In genomic region chr13:94419304-94419943, GRCh38 we compare ENCODE assay signal across 8 cellular contexts.
DNase-seq lines count a peak whose midpoint lies in the region; ATAC-seq lines count a peak whose summit lies in the region.

No MANE protein-coding gene starts in this region.

- POLR2A ChIA-PET in activated CD4-positive, alpha-beta memory T cell treated with anti-CD3 and anti-CD28 coated beads for 36 hours (lab: Charles Lee) = no interaction called here
- POLR2A ChIA-PET in activated CD4-positive, alpha-beta memory T cell treated with anti-CD3 and anti-CD28 coated beads, Interleukin-2, amount 10 ng/mL, durations not matched to agents 7 days and 5 days (lab: Charles Lee) = no interaction called here

- peaks cover 19% of the 10 kb centered on the region for H3K36me3 Mint-ChIP-seq in activated CD4-positive, alpha-beta memory T cell treated with anti-CD3 and anti-CD28 coated beads for 36 hours
- H3K36me3 Mint-ChIP-seq in activated CD4-positive, alpha-beta memory T cell treated with anti-CD3 and anti-CD28 coated beads, Interleukin-2, amount 10 ng/mL, durations not matched to agents 7 days and 5 days (ENCODE audit: low read depth) = peaks cover 3% of the 10 kb centered on the region
- peaks cover 18% of the 10 kb centered on the region for H3K36me3 Mint-ChIP-seq in activated naive CD8-positive, alpha-beta T cell
- H3K36me3 Mint-ChIP-seq in stimulated activated effector memory CD8-positive, alpha-beta T cell treated with anti-CD3 and anti-CD28 coated beads, Interleukin-12 subunit alpha, Interleukin-12 subunit beta, amount 100 ng/mL, for 72 hours = peaks cover 6% of the 10 kb centered on the region
- H3K36me3 Mint-ChIP-seq in immature natural killer cell = no peaks in the 10 kb centered on the region

- peak; percentile 63 for ATAC-seq in HG03565 (IDR thresholded peaks at IDR 0.05; ENCODE audit: unreplicated experiment)
- ATAC-seq in stimulated activated effector memory CD8-positive, alpha-beta T cell treated with anti-CD3 and anti-CD28 coated beads, Interleukin-12 subunit alpha, Interleukin-12 subunit beta, amount 100 ng/mL, for 72 hours = peak; percentile 98

- CTCF ChIA-PET in activated CD4-positive, alpha-beta memory T cell treated with anti-CD3 and anti-CD28 coated beads for 36 hours (lab: Charles Lee) = no interaction called here
- CTCF ChIA-PET in activated CD4-positive, alpha-beta memory T cell treated with anti-CD3 and anti-CD28 coated beads, Interleukin-2, amount 10 ng/mL, durations not matched to agents 7 days and 5 days (lab: Charles Lee) = no interaction called here

- H3K27me3 Mint-ChIP-seq in activated CD4-positive, alpha-beta memory T cell treated with anti-CD3 and anti-CD28 coated beads for 36 hours = peaks cover 15% of the 10 kb centered on the region
- peaks cover 5% of the 10 kb centered on the region for H3K27me3 Mint-ChIP-seq in activated CD4-positive, alpha-beta memory T cell treated with anti-CD3 and anti-CD28 coated beads, Interleukin-2, amount 10 ng/mL, durations not matched to agents 7 days and 5 days
- no peaks in the 10 kb centered on the region for H3K27me3 Mint-ChIP-seq in activated naive CD8-positive, alpha-beta T cell
- H3K27me3 Mint-ChIP-seq in immature natural killer cell (ENCODE audit: low read depth in 3 of 3) = peaks cover 2 to 6% (median 4%) of the 10 kb centered on the region in 3 donors

- peaks cover 27% of the 10 kb centered on the region for H3K4me1 Mint-ChIP-seq in activated CD4-positive, alpha-beta memory T cell treated with anti-CD3 and anti-CD28 coated beads for 36 hours (ENCODE audit: low read depth)
- H3K4me1 Mint-ChIP-seq in activated CD4-positive, alpha-beta memory T cell treated with anti-CD3 and anti-CD28 coated beads, Interleukin-2, amount 10 ng/mL, durations not matched to agents 7 days and 5 days = peaks cover 11% of the 10 kb centered on the region
- peaks cover 45% of the 10 kb centered on the region for H3K4me1 Mint-ChIP-seq in activated naive CD8-positive, alpha-beta T cell (ENCODE audit: low read depth)
- peaks cover 23% of the 10 kb centered on the region for H3K4me1 Mint-ChIP-seq in stimulated activated effector memory CD8-positive, alpha-beta T cell treated with anti-CD3 and anti-CD28 coated beads, Interleukin-12 subunit alpha, Interleukin-12 subunit beta, amount 100 ng/mL, for 72 hours
- peaks cover 7 to 13% of the 10 kb centered on the region in 2 donors for H3K4me1 Mint-ChIP-seq in immature natural killer cell

- peaks cover 30% of the 10 kb centered on the region for H3K9me3 Mint-ChIP-seq in activated CD4-positive, alpha-beta memory T cell treated with anti-CD3 and anti-CD28 coated beads for 36 hours
- peaks cover 9% of the 10 kb centered on the region for H3K9me3 Mint-ChIP-seq in activated CD4-positive, alpha-beta memory T cell treated with anti-CD3 and anti-CD28 coated beads, Interleukin-2, amount 10 ng/mL, durations not matched to agents 7 days and 5 days
- H3K9me3 Mint-ChIP-seq in activated naive CD8-positive, alpha-beta T cell (ENCODE audit: low read depth) = peaks cover 15% of the 10 kb centered on the region
- H3K9me3 Mint-ChIP-seq in stimulated activated effector memory CD8-positive, alpha-beta T cell treated with anti-CD3 and anti-CD28 coated beads, Interleukin-12 subunit alpha, Interleukin-12 subunit beta, amount 100 ng/mL, for 72 hours = peaks cover 7% of the 10 kb centered on the region
- H3K9me3 Mint-ChIP-seq in immature natural killer cell = peaks cover 0 to 26% (median 5%) of the 10 kb centered on the region in 6 donors

- peak overlapping the region; percentile 84 for H3K27ac Mint-ChIP-seq in activated CD4-positive, alpha-beta memory T cell treated with anti-CD3 and anti-CD28 coated beads for 36 hours
- no peak overlapping the region for H3K27ac Mint-ChIP-seq in activated CD4-positive, alpha-beta memory T cell treated with anti-CD3 and anti-CD28 coated beads, Interleukin-2, amount 10 ng/mL, durations not matched to agents 7 days and 5 days
- peak overlapping the region; percentile 98 for H3K27ac Mint-ChIP-seq in activated naive CD8-positive, alpha-beta T cell
- H3K27ac Mint-ChIP-seq in stimulated activated effector memory CD8-positive, alpha-beta T cell treated with anti-CD3 and anti-CD28 coated beads, Interleukin-12 subunit alpha, Interleukin-12 subunit beta, amount 100 ng/mL, for 72 hours = peak overlapping the region; percentile 60
- H3K27ac Mint-ChIP-seq in immature natural killer cell = peak overlapping the region in 1 of 6 donors; percentile 7

- DNase-seq in activated CD4-positive, alpha-beta memory T cell treated with anti-CD3 and anti-CD28 coated beads for 36 hours = peak; percentile 68
- no peak for DNase-seq in activated CD4-positive, alpha-beta memory T cell treated with anti-CD3 and anti-CD28 coated beads, Interleukin-2, amount 10 ng/mL, durations not matched to agents 7 days and 5 days
- peak in 1 of 2 donors; percentile 4 for DNase-seq in stimulated activated effector memory CD8-positive, alpha-beta T cell treated with anti-CD3 and anti-CD28 coated beads, Interleukin-12 subunit alpha, Interleukin-12 subunit beta, amount 100 ng/mL, for 72 hours (ENCODE audit: low spot score in 2 of 2)
- DNase-seq in NCI-H2081 (lab: John Stamatoyannopoulos, UW) (no peak), immature natural killer cell (no peak), NCI-H1092 (lab: John Stamatoyannopoulos, UW) (no peak)

- no peak overlapping the region for H3K4me3 Mint-ChIP-seq in activated CD4-positive, alpha-beta memory T cell treated with anti-CD3 and anti-CD28 coated beads for 36 hours
- no peak overlapping the region for H3K4me3 Mint-ChIP-seq in activated CD4-positive, alpha-beta memory T cell treated with anti-CD3 and anti-CD28 coated beads, Interleukin-2, amount 10 ng/mL, durations not matched to agents 7 days and 5 days
- H3K4me3 Mint-ChIP-seq in activated naive CD8-positive, alpha-beta T cell = peak overlapping the region; percentile 81
- H3K4me3 Mint-ChIP-seq in stimulated activated effector memory CD8-positive, alpha-beta T cell treated with anti-CD3 and anti-CD28 coated beads, Interleukin-12 subunit alpha, Interleukin-12 subunit beta, amount 100 ng/mL, for 72 hours = peak overlapping the region; percentile 29
- H3K4me3 Mint-ChIP-seq in immature natural killer cell = peak overlapping the region in 1 of 5 donors; percentile 3

- intact Hi-C loops in activated CD4-positive, alpha-beta memory T cell treated with anti-CD3 and anti-CD28 coated beads for 36 hours (cut with micrococcal nuclease) = loop anchor here (1.0 to 2.0 kb wide), 11 partner anchors 13 to 765 kb away; partner anchors contain the start of gene GPR180

Comparison
In these comparisons a context has a peak if more than half of its experiments do, and no peak if none do; other contexts are left out.
1. H3K4me3 Mint-ChIP-seq: peak in activated naive CD8-positive, alpha-beta T cell (single experiment) and stimulated activated effector memory CD8-positive, alpha-beta T cell treated with anti-CD3 and anti-CD28 coated beads, Interleukin-12 subunit alpha, Interleukin-12 subunit beta, amount 100 ng/mL, for 72 hours (single experiment); none in activated CD4-positive, alpha-beta memory T cell treated with anti-CD3 and anti-CD28 coated beads for 36 hours (single experiment) and activated CD4-positive, alpha-beta memory T cell treated with anti-CD3 and anti-CD28 coated beads, Interleukin-2, amount 10 ng/mL, durations not matched to agents 7 days and 5 days (single experiment).